ENCODE assay signal across 26 cellular contexts in genomic region chr20:3032624-3033023, GRCh38. TPM values are rescaled to one million over a fixed set of nuclear protein-coding genes. Genes with fewer than 3 reads are reported as not detected.
"Had no signal": no experiment of that assay in that cellular context is flagged by ENCODE, and none has a peak within 500 bp of the region (broad histone marks: within the 10 kb centered on the region; RNA-seq: fewer than 3 reads in every experiment).

No MANE protein-coding gene starts in this region.

- H3K27ac ChIP-seq: brain microvascular endothelial cell, gastroesophageal sphincter, neural progenitor cell, prostate gland, right lobe of liver, transverse colon, vagina had no signal

- H3K9me3 ChIP-seq: gastroesophageal sphincter, mucosa of descending colon, prostate gland, right lobe of liver, transverse colon, vagina had no signal

- H3K4me3 ChIP-seq: gastroesophageal sphincter, mucosa of descending colon, neural progenitor cell, prostate gland, right lobe of liver, smooth muscle cell, transverse colon, vagina had no signal

- ATAC-seq: activated CD8-positive, alpha-beta T cell treated with anti-CD3 and anti-CD28 coated beads for 36 hours; gastroesophageal sphincter; left colon; mucosa of descending colon; SK-N-SH treated with all-trans-retinoic acid at 6 μM for 48 hours had no signal

- H3K27me3 ChIP-seq: brain microvascular endothelial cell, gastroesophageal sphincter, neural progenitor cell, right lobe of liver, transverse colon, vagina had no signal

- DNase-seq: activated CD4-positive, alpha-beta T cell treated with anti-CD3 and anti-CD28 coated beads, Interleukin-2, amount 10 ng/mL, durations not matched to agents 24 days and 14 days; activated CD4-positive, CD25-positive, alpha-beta regulatory T cell; activated CD8-positive, alpha-beta T cell treated with anti-CD3 and anti-CD28 coated beads for 36 hours; activated naive CD4-positive, alpha-beta T cell treated with Interleukin-2 at 50 U/mL for 16 hours; activated naive CD8-positive, alpha-beta T cell treated with anti-CD3 and anti-CD28 coated beads, Interleukin-2, amount 10 ng/mL, durations not matched to agents 7 days and 5 days; activated T-cell treated with anti-CD3 and anti-CD28 coated beads, Interleukin-2, amount 50 U/mL, for 1 hour; brain microvascular endothelial cell; cortex of kidney; erythroblast; left colon; mucosa of descending colon; naive B cell; right lobe of liver; stimulated activated naive CD4-positive, alpha-beta T cell treated with Interleukin-2 at 50 U/mL for 16 hours; T-helper 1 cell; T-helper 9 cell; transverse colon had no signal

- H3K36me3 ChIP-seq: neural progenitor cell had no signal

- H3K4me1 ChIP-seq: gastroesophageal sphincter, neural progenitor cell, prostate gland, transverse colon, vagina had no signal

RNA-seq across cellular contexts. Expression of gene GNRH2, which starts 10.8 kb away (rescaled TPM):
- total RNA-seq: osteoblast, prostate gland, smooth muscle cell, subcutaneous adipose tissue, transverse colon, vagina had no signal

RNA-seq across cellular contexts. Expression of gene OXT, which starts 38.8 kb away (rescaled TPM):
- total RNA-seq: activated CD4-positive, alpha-beta T cell treated with anti-CD3 and anti-CD28 coated beads, Interleukin-2, amount 10 ng/mL, durations not matched to agents 24 days and 14 days; activated CD8-positive, alpha-beta T cell treated with anti-CD3 and anti-CD28 coated beads for 36 hours; activated T-helper 2 cell treated with anti-CD3 and anti-CD28 coated beads, Interferon-gamma antibody, Interleukin-2, Interleukin-4, amounts not matched to agents 10 μg/mL and 5 μg/mL and 100 μg/mL, durations not matched to agents 14 hours and 24 hours and 36 hours; gastroesophageal sphincter; left colon; osteoblast; smooth muscle cell; transverse colon; vagina had no signal

RNA-seq across cellular contexts. Expression of gene AVP, which starts 51.9 kb away (rescaled TPM):
- total RNA-seq: activated CD4-positive, alpha-beta T cell treated with anti-CD3 and anti-CD28 coated beads, Interleukin-2, amount 10 ng/mL, durations not matched to agents 24 days and 14 days; activated CD8-positive, alpha-beta T cell treated with anti-CD3 and anti-CD28 coated beads for 36 hours; activated naive CD8-positive, alpha-beta T cell treated with anti-CD3 and anti-CD28 coated beads, Interleukin-2, amount 10 ng/mL, durations not matched to agents 7 days and 5 days; activated T-helper 2 cell treated with anti-CD3 and anti-CD28 coated beads, Interferon-gamma antibody, Interleukin-2, Interleukin-4, amounts not matched to agents 10 μg/mL and 5 μg/mL and 100 μg/mL, durations not matched to agents 14 hours and 24 hours and 36 hours; gastroesophageal sphincter; left colon; mucosa of descending colon; osteoblast; smooth muscle cell; transverse colon; vagina had no signal
